Comparison of ENCODE assay signal across 8 cellular contexts in the genomic region with DNA sequence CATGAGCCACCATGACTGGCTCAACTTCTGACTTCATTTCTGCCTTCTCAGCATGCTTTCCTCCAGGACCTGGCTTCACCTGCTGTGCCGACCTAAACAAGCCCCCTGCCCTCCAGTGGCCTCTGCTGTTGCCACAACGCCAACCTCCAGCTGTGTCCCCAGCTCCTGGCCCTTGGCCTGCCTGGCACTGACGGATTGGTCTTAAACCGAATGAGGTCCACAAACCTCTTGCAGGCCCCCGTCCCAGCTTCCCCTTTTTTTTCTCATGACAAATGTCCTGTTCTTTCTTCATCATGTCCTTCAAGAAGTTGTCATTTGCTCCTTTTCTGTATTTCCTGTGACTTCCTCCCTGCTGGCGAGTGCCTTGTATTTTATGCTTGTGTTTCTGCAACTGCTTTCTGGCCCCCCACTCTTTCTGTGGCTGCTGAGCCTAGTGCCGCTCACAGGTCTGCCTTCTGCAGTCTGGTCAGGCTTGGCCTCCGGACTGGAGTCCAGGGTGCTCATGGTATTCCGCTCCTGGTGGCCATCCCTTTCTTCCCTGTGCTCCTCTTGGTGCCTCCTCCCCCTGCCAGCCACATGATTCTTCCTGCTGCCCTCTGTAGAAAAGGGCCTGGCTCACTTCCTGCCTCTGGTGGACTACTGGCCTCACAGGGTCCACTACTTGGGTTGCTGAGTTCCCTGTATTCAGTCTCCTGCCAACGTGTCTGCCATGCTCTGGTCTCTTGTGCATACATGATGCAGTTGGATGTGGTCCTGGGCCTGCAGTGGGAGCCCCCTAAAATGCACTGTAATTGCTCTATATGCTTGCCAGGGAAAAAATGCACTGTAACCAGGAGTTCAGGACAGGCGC. TPM values are rescaled to one million over a fixed set of nuclear protein-coding genes. Genes with fewer than 3 reads are reported as not detected.
DNase-seq lines count a peak whose midpoint lies in the region; ATAC-seq and TF ChIP-seq lines count a peak whose summit lies in the region.
"Had no signal": no experiment of that assay in that cellular context is flagged by ENCODE, and none has a peak within 500 bp of the region (broad histone marks: within the 10 kb centered on the region; RNA-seq: fewer than 3 reads in every experiment).

No MANE protein-coding gene starts in this region.

- in situ Hi-C loops in KBM-7 (cut with MboI; ENCODE audit: low pct_unique_long_range_greater_than_20kb, low sequenced_read_pairs) = no loop called here

- H3K27me3 ChIP-seq in right atrium auricular region = no peaks in the 10 kb centered on the region

- peak overlapping the region in 1 of 2 donors; percentile 19 for H3K4me3 ChIP-seq in right atrium auricular region

- no peaks in the 10 kb centered on the region for H3K9me3 Mint-ChIP-seq in activated CD4-positive, alpha-beta memory T cell treated with anti-CD3 and anti-CD28 coated beads, Interleukin-2, amount 10 ng/mL, durations not matched to agents 7 days and 5 days
- H3K9me3 Mint-ChIP-seq in stimulated activated naive CD8-positive, alpha-beta T cell treated with anti-CD3 and anti-CD28 coated beads, Interleukin-15, amount 100 ng/mL, for 72 hours = no peaks in the 10 kb centered on the region

- TF ChIP-seq CTCF in right atrium auricular region (IDR thresholded peaks at IDR 0.05) = no peak

- peaks cover 24% of the 10 kb centered on the region for H3K36me3 Mint-ChIP-seq in activated CD4-positive, alpha-beta memory T cell treated with anti-CD3 and anti-CD28 coated beads, Interleukin-2, amount 10 ng/mL, durations not matched to agents 7 days and 5 days (ENCODE audit: low read depth)

- CTCF ChIA-PET in activated CD4-positive, alpha-beta memory T cell treated with anti-CD3 and anti-CD28 coated beads, Interleukin-2, amount 10 ng/mL, durations not matched to agents 7 days and 5 days (lab: Charles Lee) = interaction anchor here (1.1 kb wide), 1 partner anchor 28 kb away, joined by 4 read pairs; no protein-coding TSS in a partner anchor

- H3K4me3 Mint-ChIP-seq in activated CD4-positive, alpha-beta memory T cell treated with anti-CD3 and anti-CD28 coated beads, Interleukin-2, amount 10 ng/mL, durations not matched to agents 7 days and 5 days = peak overlapping the region; percentile 10
- peak overlapping the region; percentile 95 to 96 for H3K4me3 Mint-ChIP-seq in stimulated activated naive CD8-positive, alpha-beta T cell treated with anti-CD3 and anti-CD28 coated beads, Interleukin-15, amount 100 ng/mL, for 72 hours

- H3K4me1 Mint-ChIP-seq in activated CD4-positive, alpha-beta memory T cell treated with anti-CD3 and anti-CD28 coated beads, Interleukin-2, amount 10 ng/mL, durations not matched to agents 7 days and 5 days = peaks cover 68% of the 10 kb centered on the region
- peaks cover 81% of the 10 kb centered on the region for H3K4me1 Mint-ChIP-seq in stimulated activated naive CD8-positive, alpha-beta T cell treated with anti-CD3 and anti-CD28 coated beads, Interleukin-15, amount 100 ng/mL, for 72 hours

- peak overlapping the region; percentile 98 to 99 for H3K27ac ChIP-seq in right atrium auricular region

- peak; percentile 84 for DNase-seq in KBM-7
- no peak for DNase-seq in activated CD4-positive, alpha-beta memory T cell treated with anti-CD3 and anti-CD28 coated beads, Interleukin-2, amount 10 ng/mL, durations not matched to agents 7 days and 5 days
- no peak for DNase-seq in right atrium auricular region (ENCODE audit: low spot score)
- no peak for DNase-seq in stimulated activated naive CD8-positive, alpha-beta T cell treated with anti-CD3 and anti-CD28 coated beads, Interleukin-15, amount 100 ng/mL, for 72 hours
- DNase-seq in NCI-H82 treated with DMSO at 0.1 percent for 48 hours (lab: John Stamatoyannopoulos, UW; ENCODE audit: unreplicated experiment) = no peak
- no peak for DNase-seq in DMS153 treated with DMSO at 0.1 percent for 48 hours (lab: John Stamatoyannopoulos, UW; ENCODE audit: unreplicated experiment)

- H3K9me3 ChIP-seq in right atrium auricular region = no peaks in the 10 kb centered on the region

- H3K27me3 Mint-ChIP-seq in activated CD4-positive, alpha-beta memory T cell treated with anti-CD3 and anti-CD28 coated beads, Interleukin-2, amount 10 ng/mL, durations not matched to agents 7 days and 5 days = no peaks in the 10 kb centered on the region
- no peaks in the 10 kb centered on the region for H3K27me3 Mint-ChIP-seq in stimulated activated naive CD8-positive, alpha-beta T cell treated with anti-CD3 and anti-CD28 coated beads, Interleukin-15, amount 100 ng/mL, for 72 hours

- POLR2A ChIA-PET in activated CD4-positive, alpha-beta memory T cell treated with anti-CD3 and anti-CD28 coated beads, Interleukin-2, amount 10 ng/mL, durations not matched to agents 7 days and 5 days (lab: Charles Lee) = interaction anchor here (1.7 to 3.5 kb wide), 2 partner anchors 21 to 362 kb away, joined by 3 to 16 read pairs; a partner anchor contains a TSS

- H3K4me1 ChIP-seq in right atrium auricular region = peaks cover 0 to 80% of the 10 kb centered on the region in 2 donors

- ATAC-seq in stimulated activated naive CD8-positive, alpha-beta T cell treated with anti-CD3 and anti-CD28 coated beads, Interleukin-15, amount 100 ng/mL, for 72 hours = no peak
- ATAC-seq in GM19395 (IDR thresholded peaks at IDR 0.05; ENCODE audit: unreplicated experiment) = no peak

- peak overlapping the region; percentile 90 for H3K27ac Mint-ChIP-seq in activated CD4-positive, alpha-beta memory T cell treated with anti-CD3 and anti-CD28 coated beads, Interleukin-2, amount 10 ng/mL, durations not matched to agents 7 days and 5 days
- H3K27ac Mint-ChIP-seq in stimulated activated naive CD8-positive, alpha-beta T cell treated with anti-CD3 and anti-CD28 coated beads, Interleukin-15, amount 100 ng/mL, for 72 hours = peak overlapping the region; percentile 51 to 85

- no peaks in the 10 kb centered on the region for H3K36me3 ChIP-seq in right atrium auricular region

RNA-seq across cellular contexts. Expression of a gene that starts 2.9 kb away (rescaled TPM):
- total RNA-seq in activated CD4-positive, alpha-beta memory T cell treated with anti-CD3 and anti-CD28 coated beads, Interleukin-2, amount 10 ng/mL, durations not matched to agents 7 days and 5 days = 100 to 1,000 TPM; 112 to 125 TPM
- total RNA-seq in right atrium auricular region = 100 to 1,000 TPM in 1 of 2 donors, 10 to 100 TPM in 1; 63.7 to 107 TPM

RNA-seq across cellular contexts. Expression of a gene that starts 3.6 kb away (rescaled TPM):
- total RNA-seq in activated CD4-positive, alpha-beta memory T cell treated with anti-CD3 and anti-CD28 coated beads, Interleukin-2, amount 10 ng/mL, durations not matched to agents 7 days and 5 days = 10 to 100 TPM; 51.6 to 55.5 TPM
- 10 to 100 TPM; 10.6 to 12.6 TPM for total RNA-seq in right atrium auricular region

RNA-seq across cellular contexts. Expression of a gene that starts 14.6 kb away (rescaled TPM):
- under 1 TPM in 1 of 2 experiments, not detected in 1; 0.23 TPM for total RNA-seq in activated CD4-positive, alpha-beta memory T cell treated with anti-CD3 and anti-CD28 coated beads, Interleukin-2, amount 10 ng/mL, durations not matched to agents 7 days and 5 days
- 1 to 10 TPM in 1 of 2 donors, not detected in 1; 1.5 TPM for total RNA-seq in right atrium auricular region
- total RNA-seq: subcutaneous adipose tissue had no signal

RNA-seq across cellular contexts. Expression of a gene that starts 21.2 kb away (rescaled TPM):
- 10 to 100 TPM; 43.5 to 45.2 TPM for total RNA-seq in activated CD4-positive, alpha-beta memory T cell treated with anti-CD3 and anti-CD28 coated beads, Interleukin-2, amount 10 ng/mL, durations not matched to agents 7 days and 5 days
- 10 to 100 TPM; 25.0 to 29.5 TPM for total RNA-seq in right atrium auricular region

RNA-seq across cellular contexts. Expression of a gene that starts 41.7 kb away (rescaled TPM):
- 10 to 100 TPM; 11.4 to 13.7 TPM for total RNA-seq in activated CD4-positive, alpha-beta memory T cell treated with anti-CD3 and anti-CD28 coated beads, Interleukin-2, amount 10 ng/mL, durations not matched to agents 7 days and 5 days
- 10 to 100 TPM in 1 of 2 donors, 1 to 10 TPM in 1; 9.6 to 10.5 TPM for total RNA-seq in right atrium auricular region
